3 cellular contexts compared by ENCODE assay signal in the genomic region with DNA sequence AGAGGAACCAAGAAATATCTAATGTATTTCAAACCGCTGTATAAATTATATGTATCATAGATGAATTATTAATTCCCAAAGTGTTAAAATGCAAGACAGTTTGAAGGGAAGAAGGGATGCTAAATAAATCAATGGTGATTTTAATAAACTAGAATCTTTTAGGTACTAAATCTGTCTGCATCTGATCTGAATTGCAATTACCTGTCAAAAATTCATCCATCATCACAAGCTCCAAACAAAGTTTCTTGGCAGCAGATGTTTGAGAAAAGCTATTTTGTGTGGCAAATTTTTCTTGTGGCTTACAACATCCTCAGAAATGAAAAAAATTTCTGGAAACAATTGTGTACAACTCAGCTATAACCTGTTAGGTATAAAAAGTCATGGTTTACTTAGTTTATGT.
"Had no signal": no experiment of that assay in that cellular context is flagged by ENCODE, and none has a peak within 500 bp of the region (broad histone marks: within the 10 kb centered on the region; RNA-seq: fewer than 3 reads in every experiment).

No MANE protein-coding gene starts in this region.

- DNase-seq: GDM1, GF-D8 had no signal

- H3K4me3 ChIP-seq: GM12878 had no signal
